26 cellular contexts compared by ENCODE assay signal in the genomic region with DNA sequence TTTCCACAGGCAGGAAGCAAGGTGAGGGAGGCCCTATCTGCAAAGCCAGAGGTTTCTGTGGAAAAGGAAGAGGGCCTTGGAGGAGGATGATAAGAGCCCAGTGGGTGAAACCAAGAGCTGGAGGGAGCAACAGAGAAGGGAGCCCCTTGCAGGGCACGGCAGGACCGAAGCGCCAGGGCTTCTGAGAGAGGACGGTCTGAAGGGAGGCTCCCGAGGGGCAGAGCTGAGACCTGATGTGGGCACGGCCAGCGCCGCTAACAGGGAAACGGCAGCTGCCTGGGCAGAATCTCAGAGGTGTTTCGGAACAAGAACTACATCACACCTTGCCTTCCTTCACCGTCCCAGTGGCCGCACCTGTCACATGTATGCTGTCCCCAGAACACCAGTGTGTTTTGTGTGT.
DNase-seq lines count a peak whose midpoint lies in the region; ATAC-seq, FAIRE-seq and TF ChIP-seq lines count a peak whose summit lies in the region.
"Had no signal": no experiment of that assay in that cellular context is flagged by ENCODE, and none has a peak within 500 bp of the region (broad histone marks: within the 10 kb centered on the region; RNA-seq: fewer than 3 reads in every experiment).

No MANE protein-coding gene starts in this region.

- H2BK20ac ChIP-seq in H1 (ENCODE audit: low read length), result no peak overlapping the region

- H3K23ac ChIP-seq in H1 (ENCODE audit: insufficient read length), result no peak overlapping the region

- no peak overlapping the region for H4K5ac ChIP-seq in H1 (ENCODE audit: insufficient read length, low read depth, low read length)

- H3K36me3 ChIP-seq in H1 (ENCODE audit: control insufficient read depth in 2 of 4, insufficient read depth in 4 of 4, low read length in 3 of 4) (no peaks in the 10 kb centered on the region), esophagus muscularis mucosa (no peaks in the 10 kb centered on the region), aorta (ENCODE audit: control insufficient read depth in 1 of 2, insufficient read depth in 2 of 2, low read length in 1 of 2) (no peaks in the 10 kb centered on the region)
- H3K36me3 ChIP-seq: BE2C, BLaER1 had no signal

- H3K27me3 Mint-ChIP-seq in activated CD4-positive, alpha-beta T cell treated with anti-CD3 and anti-CD28 coated beads, Interleukin-2, amount 10 ng/mL, durations not matched to agents 7 days and 5 days, result no peaks in the 10 kb centered on the region
- H3K27me3 Mint-ChIP-seq: CD4-positive, CD25-positive, alpha-beta regulatory T cell had no signal

- H3K79me2 ChIP-seq in H1 (ENCODE audit: control insufficient read depth in 1 of 2, insufficient read depth in 2 of 2, low read length in 2 of 2), result no peaks in the 10 kb centered on the region

- 0 out of 7 replicates have a peak, but pooled peaks cover 0 to 2% (median 0%) of the 10 kb centered on the region in 4 experiments for H3K27me3 ChIP-seq in H1 (replicated peaks in 1 of 4; ENCODE audit: control insufficient read depth in 3 of 4, extremely low read depth in 1 of 4, insufficient read depth in 3 of 4, low read length in 3 of 4)
- peaks cover 0 to 21% (median 0%) of the 10 kb centered on the region in 4 donors for H3K27me3 ChIP-seq in esophagus muscularis mucosa
- H3K27me3 ChIP-seq in aorta (ENCODE audit: control insufficient read depth in 1 of 2, insufficient read depth in 2 of 2, low read length in 1 of 2), result peaks cover 0 to 2% of the 10 kb centered on the region in 2 donors
- H3K27me3 ChIP-seq: BE2C, BLaER1 had no signal

- WGBS in H1 (ENCODE audit: extremely low coverage in 1 of 2, insufficient coverage in 1 of 2, insufficient read length in 1 of 2, insufficient replicate concordance in 2 of 2, low coverage in 1 of 2, low lambda C conversion rate in 2 of 2, missing lambda C conversion rate in 1 of 2), 2 experiments, result 94% methylated on average over 12 of the region's 12 CpGs; no CpG with 5 or more reads in 1 of the 2 experiments
- 88% methylated on average over 9 of the region's 12 CpGs for WGBS in esophagus muscularis mucosa
- 92 to 93% methylated on average over 12 of the region's 12 CpGs for WGBS in aorta, 2 donors

- no peak overlapping the region for H2BK120ac ChIP-seq in H1 (replicated peaks; ENCODE audit: low read depth, low read length)

- no peak overlapping the region for H4K8ac ChIP-seq in H1 (ENCODE audit: extremely low read depth, insufficient read depth, low read length)

- H3K4me2 ChIP-seq in H1 (ENCODE audit: insufficient read depth in 1 of 2, low read depth in 2 of 2, low read length in 2 of 2), result no peak overlapping the region
- H3K4me2 ChIP-seq: BLaER1 had no signal

- H3K56ac ChIP-seq in H1 (replicated peaks; ENCODE audit: insufficient read length, low read depth, low read length), result no peak overlapping the region

- H2AFZ ChIP-seq in H1 (ENCODE audit: low read length), result 0 out of 2 replicates have a peak overlapping the region, but pooled peaks have one; percentile 29

- H3K9me3 ChIP-seq in H1 (ENCODE audit: insufficient read depth in 2 of 2, low read depth in 1 of 2, low read length in 1 of 2) (0 out of 4 replicates have a peak, but pooled peaks cover 0 to 4% of the 10 kb centered on the region in 2 experiments), esophagus muscularis mucosa (peaks cover 0 to 9% (median 2%) of the 10 kb centered on the region in 4 donors), aorta (ENCODE audit: control insufficient read depth, low read length) (peaks cover 4% of the 10 kb centered on the region)
- H3K9me3 ChIP-seq: BE2C had no signal

- H3K23me2 ChIP-seq in H1 (ENCODE audit: low read depth, low read length), result no peaks in the 10 kb centered on the region

- no peak overlapping the region for H3K9ac ChIP-seq in H1 (replicated peaks in 1 of 4; ENCODE audit: extremely low read depth in 1 of 4, low read depth in 3 of 4, low read length in 3 of 4)
- H3K9ac ChIP-seq: BLaER1 had no signal

- no peak overlapping the region for H4K91ac ChIP-seq in H1 (replicated peaks; ENCODE audit: insufficient read length, low read length)

- H2BK15ac ChIP-seq in H1 (ENCODE audit: low read length), result no peak overlapping the region

- no peaks in the 10 kb centered on the region for H3K36me3 Mint-ChIP-seq in activated CD4-positive, alpha-beta T cell treated with anti-CD3 and anti-CD28 coated beads, Interleukin-2, amount 10 ng/mL, durations not matched to agents 7 days and 5 days (ENCODE audit: low read depth)
- H3K36me3 Mint-ChIP-seq: CD14-positive monocyte; CD4-positive, alpha-beta memory T cell; CD4-positive, CD25-positive, alpha-beta regulatory T cell; CD8-positive, alpha-beta memory T cell had no signal

- no peak for DNase-seq in activated CD4-positive, alpha-beta T cell treated with anti-CD3 and anti-CD28 coated beads, Interleukin-2, amount 10 ng/mL, durations not matched to agents 7 days and 5 days
- no peak for DNase-seq in activated CD4-positive, alpha-beta T cell treated with anti-CD3 and anti-CD28 coated beads for 4 hours
- DNase-seq in H1 (ENCODE audit: low read depth in 1 of 2, low spot score in 2 of 2), result no peak
- DNase-seq in esophagus muscularis mucosa (ENCODE audit: extremely low spot score), result peak; percentile 88
- DNase-seq in aorta, result no peak
- no peak for DNase-seq in cortex of kidney (lab: John Stamatoyannopoulos, UW)
- DNase-seq in DMS79 treated with DMSO at 0.1 percent for 48 hours (lab: John Stamatoyannopoulos, UW), result no peak
- DNase-seq: 8988T; ACHN; BE2C; C1 segment of cervical spinal cord; CD4-positive, alpha-beta memory T cell; CD4-positive, CD25-positive, alpha-beta regulatory T cell; CD8-positive, alpha-beta memory T cell; COR-L47; DMS 273 treated with DMSO at 0.1 percent for 48 hours; DMS153; DMS53; DMS79; GF-D8 had no signal

- H3K27ac ChIP-seq in H1 (ENCODE audit: low read depth, low read length) (no peak overlapping the region), esophagus muscularis mucosa (replicated peaks in 1 of 4) (no peak overlapping the region), aorta (ENCODE audit: low read depth in 1 of 2, low read length in 2 of 2) (no peak overlapping the region)
- H3K27ac ChIP-seq: BLaER1 had no signal

- H3K4me1 Mint-ChIP-seq in activated CD4-positive, alpha-beta T cell treated with anti-CD3 and anti-CD28 coated beads, Interleukin-2, amount 10 ng/mL, durations not matched to agents 7 days and 5 days, result peaks cover 2% of the 10 kb centered on the region
- H3K4me1 Mint-ChIP-seq: CD14-positive monocyte; CD4-positive, alpha-beta memory T cell; CD4-positive, CD25-positive, alpha-beta regulatory T cell; CD8-positive, alpha-beta memory T cell had no signal

- POLR2A ChIA-PET in activated CD4-positive, alpha-beta T cell treated with anti-CD3 and anti-CD28 coated beads, Interleukin-2, amount 10 ng/mL, durations not matched to agents 7 days and 5 days (lab: Charles Lee), result no interaction called here
- POLR2A ChIA-PET in H1 (lab: Charles Lee; ENCODE audit: partially characterized antibody), result no interaction called here

- TF ChIP-seq POLR2A in H1 (IDR thresholded peaks at IDR 0.05; ENCODE audit: control extremely low read depth in 1 of 2, low read depth in 2 of 2, low read length in 2 of 2) (no peak), esophagus muscularis mucosa (IDR thresholded peaks at IDR 0.05; ENCODE audit: low read depth) (no peak)

- no peak overlapping the region for H3K4ac ChIP-seq in H1 (replicated peaks; ENCODE audit: insufficient read length, low read depth, low read length)

- H2BK12ac ChIP-seq in H1 (ENCODE audit: low read depth, low read length), result no peak overlapping the region

- H3K4me3 ChIP-seq in H1 (ENCODE audit: extremely low read depth in 1 of 4, insufficient read depth in 2 of 4, low read depth in 3 of 4, low read length in 4 of 4), result no peak overlapping the region
- H3K4me3 ChIP-seq in esophagus muscularis mucosa, result no peak overlapping the region
- H3K4me3 ChIP-seq in aorta (ENCODE audit: low read length in 2 of 2), result no peak overlapping the region
- H3K4me3 ChIP-seq: BLaER1 had no signal

- H2AK5ac ChIP-seq in H1 (ENCODE audit: low read depth, low read length), result no peak overlapping the region

- TF ChIP-seq EP300 in H1 (IDR thresholded peaks at IDR 0.05; ENCODE audit: borderline replicate concordance in 1 of 2, low read depth in 2 of 2, low read length in 2 of 2) (no peak), esophagus muscularis mucosa (IDR thresholded peaks at IDR 0.05) (no peak)

- TF ChIP-seq RAD21 in H1 (IDR thresholded peaks at IDR 0.05 in 1 of 2, conservative IDR thresholded peaks at IDR 0.05 in 1 of 2; ENCODE audit: low read depth in 2 of 2, low read length in 2 of 2), result no peak

- H3K18ac ChIP-seq in H1 (ENCODE audit: extremely low read depth, low read length), result no peak overlapping the region

- CTCF ChIA-PET in activated CD4-positive, alpha-beta T cell treated with anti-CD3 and anti-CD28 coated beads, Interleukin-2, amount 10 ng/mL, durations not matched to agents 7 days and 5 days (lab: Charles Lee), result interaction anchor here (1.1 kb wide), 1 partner anchor 10 kb away, joined by 3 read pairs; no protein-coding TSS in a partner anchor
- CTCF ChIA-PET in H1 (lab: Charles Lee; ENCODE audit: partially characterized antibody), result no interaction called here

- H3K27ac Mint-ChIP-seq in activated CD4-positive, alpha-beta T cell treated with anti-CD3 and anti-CD28 coated beads, Interleukin-2, amount 10 ng/mL, durations not matched to agents 7 days and 5 days, result peak overlapping the region; percentile 44
- H3K27ac Mint-ChIP-seq: CD4-positive, alpha-beta memory T cell; CD4-positive, CD25-positive, alpha-beta regulatory T cell; CD8-positive, alpha-beta memory T cell had no signal

- no peak for TF ChIP-seq CTCF in H1 (IDR thresholded peaks at IDR 0.05; ENCODE audit: control extremely low read depth in 1 of 3, insufficient read depth in 1 of 3, low read depth in 1 of 3, low read length in 3 of 3)
- no peak for TF ChIP-seq CTCF in esophagus muscularis mucosa (IDR thresholded peaks at IDR 0.05)

- no peak for FAIRE-seq in H1 (lab: Jason Lieb, UNC)
- FAIRE-seq: A204.1, G401.6, GM12891, GM19239 had no signal

- ATAC-seq in aorta (ENCODE audit: low FRiP score), result peak; percentile 22

- H3K4me3 Mint-ChIP-seq in activated CD4-positive, alpha-beta T cell treated with anti-CD3 and anti-CD28 coated beads, Interleukin-2, amount 10 ng/mL, durations not matched to agents 7 days and 5 days, result no peak overlapping the region
- H3K4me3 Mint-ChIP-seq: CD14-positive monocyte; CD4-positive, alpha-beta memory T cell; CD4-positive, CD25-positive, alpha-beta regulatory T cell; CD8-positive, alpha-beta memory T cell had no signal

- peaks cover 3% of the 10 kb centered on the region for H3K9me3 Mint-ChIP-seq in activated CD4-positive, alpha-beta T cell treated with anti-CD3 and anti-CD28 coated beads, Interleukin-2, amount 10 ng/mL, durations not matched to agents 7 days and 5 days

- intact Hi-C loops in esophagus muscularis mucosa (cut with DNase I), result no loop called here
- intact Hi-C loops in aorta (cut with DNase I), result no loop called here

- H4K20me1 ChIP-seq in H1 (replicated peaks in 1 of 2; ENCODE audit: control insufficient read depth in 1 of 2, insufficient read depth in 2 of 2, low read length in 2 of 2), result no peaks in the 10 kb centered on the region
- H4K20me1 ChIP-seq: BLaER1 had no signal

- no peak overlapping the region for H2BK5ac ChIP-seq in H1 (ENCODE audit: low read depth, low read length)

- H3K14ac ChIP-seq in H1 (ENCODE audit: insufficient read length), result no peak overlapping the region

- H3K4me1 ChIP-seq in H1 (replicated peaks in 1 of 4; ENCODE audit: control insufficient read depth in 3 of 4, insufficient read depth in 4 of 4, low read length in 3 of 4) (no peaks in the 10 kb centered on the region), esophagus muscularis mucosa (no peaks in the 10 kb centered on the region), aorta (ENCODE audit: control insufficient read depth in 1 of 2, insufficient read depth in 2 of 2, low read length in 2 of 2) (no peaks in the 10 kb centered on the region)
- H3K4me1 ChIP-seq: BE2C had no signal

- H3K79me1 ChIP-seq in H1 (ENCODE audit: low read depth, low read length), result no peaks in the 10 kb centered on the region
